ENCODE assay signal across 1 cellular context in genomic region chr1:41268154-41268770, GRCh38.
TF ChIP-seq lines count a peak whose summit lies in the region.

No MANE protein-coding gene starts in this region.

TF ChIP-seq in HEK293, 187 proteins besides CTCF, POLR2A, EP300 and RAD21 (continued from another document):
- TF ChIP-seq, protein P1, sequence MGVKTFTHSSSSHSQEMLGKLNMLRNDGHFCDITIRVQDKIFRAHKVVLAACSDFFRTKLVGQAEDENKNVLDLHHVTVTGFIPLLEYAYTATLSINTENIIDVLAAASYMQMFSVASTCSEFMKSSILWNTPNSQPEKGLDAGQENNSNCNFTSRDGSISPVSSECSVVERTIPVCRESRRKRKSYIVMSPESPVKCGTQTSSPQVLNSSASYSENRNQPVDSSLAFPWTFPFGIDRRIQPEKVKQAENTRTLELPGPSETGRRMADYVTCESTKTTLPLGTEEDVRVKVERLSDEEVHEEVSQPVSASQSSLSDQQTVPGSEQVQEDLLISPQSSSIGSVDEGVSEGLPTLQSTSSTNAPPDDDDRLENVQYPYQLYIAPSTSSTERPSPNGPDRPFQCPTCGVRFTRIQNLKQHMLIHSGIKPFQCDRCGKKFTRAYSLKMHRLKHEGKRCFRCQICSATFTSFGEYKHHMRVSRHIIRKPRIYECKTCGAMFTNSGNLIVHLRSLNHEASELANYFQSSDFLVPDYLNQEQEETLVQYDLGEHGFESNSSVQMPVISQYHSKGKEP (tag by site-specific recombination; IDR thresholded peaks at IDR 0.05): no peak
- TF ChIP-seq ZNF501 (tag by site-specific recombination; IDR thresholded peaks at IDR 0.05): no peak
- TF ChIP-seq ZNF433 (tag by site-specific recombination; IDR thresholded peaks at IDR 0.05; ENCODE audit: low read depth): no peak
- no peak for TF ChIP-seq ZNF768 (tag by site-specific recombination; IDR thresholded peaks at IDR 0.05)
- TF ChIP-seq ZNF518A (tag by site-specific recombination; conservative IDR thresholded peaks at IDR 0.05; ENCODE audit: low read depth): no peak
- TF ChIP-seq ZNF701 (tag by site-specific recombination; IDR thresholded peaks at IDR 0.05): no peak
- TF ChIP-seq BCL6B (tag by site-specific recombination; IDR thresholded peaks at IDR 0.05): peak; percentile 51; the same call in 1 of the 2 replicates
- TF ChIP-seq ZNF654 (tag by site-specific recombination; IDR thresholded peaks at IDR 0.05; ENCODE audit: low read depth): peak; percentile 93
- TF ChIP-seq ZNF660 (tag by site-specific recombination; IDR thresholded peaks at IDR 0.05): peak; percentile 54; the same call in 1 of the 2 replicates
- no peak for TF ChIP-seq INSM2 (tag by site-specific recombination; IDR thresholded peaks at IDR 0.05)
- no peak for TF ChIP-seq SCRT2 (tag by site-specific recombination; IDR thresholded peaks at IDR 0.05)
- TF ChIP-seq PRDM6 (tag by site-specific recombination; IDR thresholded peaks at IDR 0.05): no peak
- TF ChIP-seq ZBTB17 (tag by site-specific recombination; IDR thresholded peaks at IDR 0.05): peak; percentile 55
- no peak for TF ChIP-seq GFI1B (tag by site-specific recombination; IDR thresholded peaks at IDR 0.05)
- TF ChIP-seq, protein P2, sequence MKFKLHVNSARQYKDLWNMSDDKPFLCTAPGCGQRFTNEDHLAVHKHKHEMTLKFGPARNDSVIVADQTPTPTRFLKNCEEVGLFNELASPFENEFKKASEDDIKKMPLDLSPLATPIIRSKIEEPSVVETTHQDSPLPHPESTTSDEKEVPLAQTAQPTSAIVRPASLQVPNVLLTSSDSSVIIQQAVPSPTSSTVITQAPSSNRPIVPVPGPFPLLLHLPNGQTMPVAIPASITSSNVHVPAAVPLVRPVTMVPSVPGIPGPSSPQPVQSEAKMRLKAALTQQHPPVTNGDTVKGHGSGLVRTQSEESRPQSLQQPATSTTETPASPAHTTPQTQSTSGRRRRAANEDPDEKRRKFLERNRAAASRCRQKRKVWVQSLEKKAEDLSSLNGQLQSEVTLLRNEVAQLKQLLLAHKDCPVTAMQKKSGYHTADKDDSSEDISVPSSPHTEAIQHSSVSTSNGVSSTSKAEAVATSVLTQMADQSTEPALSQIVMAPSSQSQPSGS (tag by site-specific recombination; IDR thresholded peaks at IDR 0.05; ENCODE audit: low read depth): no peak
